ENCODE assay signal across 25 cellular contexts in genomic region chr7:50952544-50952943, GRCh38.
"Had no signal": no experiment of that assay in that cellular context is flagged by ENCODE, and none has a peak within 500 bp of the region (broad histone marks: within the 10 kb centered on the region; RNA-seq: fewer than 3 reads in every experiment).

No MANE protein-coding gene starts in this region.

- H3K27ac ChIP-seq: lower lobe of right lung, psoas muscle, sigmoid colon, skin epidermis, suprapubic skin, thyroid gland, uterus had no signal

- H3K4me3 ChIP-seq: lower lobe of right lung, psoas muscle, sigmoid colon, skin epidermis, suprapubic skin, thyroid gland, uterus had no signal

- H3K4me3 Mint-ChIP-seq: dendritic cell treated with granulocyte-macrophage colony-stimulating factor and Interleukin-4, amounts not matched to agents 40 ng/mL and 50 ng/mL, for 4 days; effector memory CD8-positive, alpha-beta T cell; natural killer cell treated with Interleukin-12 subunit alpha and Interleukin-12 subunit beta and Interleukin-15 and Interleukin-18, amount 100 ng/mL, for 72 hours; type B pancreatic cell had no signal

- H3K36me3 ChIP-seq: lower lobe of right lung, sigmoid colon, suprapubic skin, thyroid gland, uterus had no signal

- H3K36me3 Mint-ChIP-seq: natural killer cell treated with Interleukin-12 subunit alpha and Interleukin-12 subunit beta and Interleukin-15 and Interleukin-18, amount 100 ng/mL, for 72 hours; type B pancreatic cell had no signal

- DNase-seq: cerebellar nuclear complex; effector memory CD8-positive, alpha-beta T cell; foreskin melanocyte; head of caudate nucleus; hypothalamus; kidney glomerular epithelial cell; lower lobe of right lung; midbrain; occipital lobe; psoas muscle; retina; sigmoid colon; stimulated activated CD4-positive, alpha-beta T cell treated with anti-CD3 and anti-CD28 coated beads, Interleukin-2, amount 100 ng/mL, for 24 hours; stimulated activated CD4-positive, alpha-beta T cell treated with anti-CD3 and anti-CD28 coated beads, Interleukin-4, amount 100 ng/mL, for 4 hours; stimulated activated naive CD4-positive, alpha-beta T cell treated with Interleukin-2 at 50 U/mL for 16 hours; thyroid gland; uterus had no signal

- FAIRE-seq: colon, islet of Langerhans had no signal

- ATAC-seq: effector memory CD8-positive, alpha-beta T cell; left lobe of liver; lower lobe of right lung; natural killer cell treated with Interleukin-12 subunit alpha and Interleukin-12 subunit beta and Interleukin-15 and Interleukin-18, amount 100 ng/mL, for 72 hours had no signal

- H3K27me3 ChIP-seq: sigmoid colon, suprapubic skin, thyroid gland, uterus had no signal

- H3K27ac Mint-ChIP-seq: dendritic cell treated with granulocyte-macrophage colony-stimulating factor and Interleukin-4, amounts not matched to agents 40 ng/mL and 50 ng/mL, for 4 days; effector memory CD8-positive, alpha-beta T cell; natural killer cell treated with Interleukin-12 subunit alpha and Interleukin-12 subunit beta and Interleukin-15 and Interleukin-18, amount 100 ng/mL, for 72 hours; type B pancreatic cell had no signal

- H3K9me3 ChIP-seq: thyroid gland, uterus had no signal

- H3K4me1 ChIP-seq: sigmoid colon, suprapubic skin, thyroid gland, uterus had no signal

- H3K27me3 Mint-ChIP-seq: dendritic cell treated with granulocyte-macrophage colony-stimulating factor and Interleukin-4, amounts not matched to agents 40 ng/mL and 50 ng/mL, for 4 days had no signal
